9 cellular contexts compared by ENCODE assay signal in the genomic region with DNA sequence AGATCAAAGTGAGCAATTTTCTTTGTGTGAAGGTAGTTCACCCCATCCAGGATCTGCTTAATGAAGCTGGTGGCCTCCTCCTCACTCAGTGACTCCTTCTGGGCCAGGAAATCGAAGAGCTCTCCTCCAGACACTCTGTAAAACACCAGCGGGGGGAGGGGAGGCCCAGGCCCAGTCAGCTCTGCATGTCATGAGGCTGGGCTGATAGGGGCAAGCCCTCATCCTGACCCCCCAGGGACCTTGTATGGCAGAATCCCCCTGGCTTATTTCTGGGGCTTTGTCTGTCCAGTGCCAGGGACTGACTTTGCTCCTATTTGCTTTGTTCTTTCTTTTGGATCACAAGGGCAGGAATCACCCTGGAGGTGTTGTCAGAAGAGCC.
DNase-seq lines count a peak whose midpoint lies in the region; ATAC-seq, FAIRE-seq and TF ChIP-seq lines count a peak whose summit lies in the region.
"Had no signal": no experiment of that assay in that cellular context is flagged by ENCODE, and none has a peak within 500 bp of the region (broad histone marks: within the 10 kb centered on the region; RNA-seq: fewer than 3 reads in every experiment).

No MANE protein-coding gene starts in this region.

- H3K27me3 Mint-ChIP-seq in WTC11 (ENCODE audit: low read depth), result peaks cover 23% of the 10 kb centered on the region
- H3K27me3 Mint-ChIP-seq: IgD-negative memory B cell had no signal

- no peak for FAIRE-seq in GM12892 (lab: Jason Lieb, UNC)

- no peaks in the 10 kb centered on the region for H3K27me3 ChIP-seq in right cardiac atrium (ENCODE audit: control insufficient read depth, insufficient read depth)

- 0 out of 2 replicates have a peak, but pooled peaks cover 9% of the 10 kb centered on the region for H3K9me3 Mint-ChIP-seq in WTC11
- H3K9me3 Mint-ChIP-seq in stimulated activated effector memory CD8-positive, alpha-beta T cell treated with anti-CD3 and anti-CD28 coated beads, Interleukin-12 subunit alpha, Interleukin-12 subunit beta, amount 100 ng/mL, for 72 hours, result no peaks in the 10 kb centered on the region
- H3K9me3 Mint-ChIP-seq: IgD-negative memory B cell had no signal

- 63% methylated on average over 2 of the region's 2 CpGs for WGBS in right cardiac atrium

- no peak overlapping the region for H3K4me3 Mint-ChIP-seq in WTC11
- peak overlapping the region; percentile 61 for H3K4me3 Mint-ChIP-seq in stimulated activated effector memory CD8-positive, alpha-beta T cell treated with anti-CD3 and anti-CD28 coated beads, Interleukin-12 subunit alpha, Interleukin-12 subunit beta, amount 100 ng/mL, for 72 hours

- CTCF ChIA-PET in WTC11 (lab: Charles Lee), result interaction anchor here (0.9 to 4.7 kb wide), 3 partner anchors 11 to 362 kb away, joined by 4 to 52 read pairs (median 5); no protein-coding TSS in a partner anchor

- DNase-seq in WTC11 (ENCODE audit: low spot score) (peak; percentile 34), right cardiac atrium (peak in 1 of 3 donors; percentile 54), HuH-7.5 (ENCODE audit: low spot score) (no peak), D341Med (ENCODE audit: low spot score) (no peak), GM12892 (ENCODE audit: insufficient read length) (no peak), COR-L47 (lab: John Stamatoyannopoulos, UW) (no peak)
- peak; percentile 19 to 62 for DNase-seq in stimulated activated effector memory CD8-positive, alpha-beta T cell treated with anti-CD3 and anti-CD28 coated beads, Interleukin-12 subunit alpha, Interleukin-12 subunit beta, amount 100 ng/mL, for 72 hours (ENCODE audit: low spot score in 2 of 2)

- no peak overlapping the region for H3K4me3 ChIP-seq in right cardiac atrium (ENCODE audit: low read length)

- H3K27ac Mint-ChIP-seq in WTC11, result no peak overlapping the region
- peak overlapping the region; percentile 93 for H3K27ac Mint-ChIP-seq in stimulated activated effector memory CD8-positive, alpha-beta T cell treated with anti-CD3 and anti-CD28 coated beads, Interleukin-12 subunit alpha, Interleukin-12 subunit beta, amount 100 ng/mL, for 72 hours

- peaks cover 55% of the 10 kb centered on the region for H3K4me1 Mint-ChIP-seq in WTC11
- H3K4me1 Mint-ChIP-seq in stimulated activated effector memory CD8-positive, alpha-beta T cell treated with anti-CD3 and anti-CD28 coated beads, Interleukin-12 subunit alpha, Interleukin-12 subunit beta, amount 100 ng/mL, for 72 hours, result peaks cover 54% of the 10 kb centered on the region

- TF ChIP-seq POLR2A in GM12892 (IDR thresholded peaks at IDR 0.05; ENCODE audit: low read depth, low read length), result no peak; the same call in 1 of the 2 replicates

- no peaks in the 10 kb centered on the region for H3K9me3 ChIP-seq in right cardiac atrium (ENCODE audit: control insufficient read depth, low read length)

- no peaks in the 10 kb centered on the region for H3K36me3 Mint-ChIP-seq in WTC11
- no peaks in the 10 kb centered on the region for H3K36me3 Mint-ChIP-seq in stimulated activated effector memory CD8-positive, alpha-beta T cell treated with anti-CD3 and anti-CD28 coated beads, Interleukin-12 subunit alpha, Interleukin-12 subunit beta, amount 100 ng/mL, for 72 hours

- intact Hi-C loops in right cardiac atrium (cut with DNase I), result no loop called here

- peaks cover 22% of the 10 kb centered on the region for H3K4me1 ChIP-seq in right cardiac atrium (ENCODE audit: control insufficient read depth, insufficient read depth, low read length)

- peak overlapping the region; percentile 62 for H3K27ac ChIP-seq in right cardiac atrium (ENCODE audit: low read length)

- POLR2A ChIA-PET in WTC11 (lab: Charles Lee), result no interaction called here

- TF ChIP-seq CTCF in WTC11 (IDR thresholded peaks at IDR 0.05), result no peak

- ATAC-seq in GM21737 (IDR thresholded peaks at IDR 0.05; ENCODE audit: unreplicated experiment), result peak; percentile 27
- peak; percentile 50 for ATAC-seq in WTC11
- ATAC-seq in right cardiac atrium, result peak; percentile 10 to 24
- ATAC-seq in stimulated activated effector memory CD8-positive, alpha-beta T cell treated with anti-CD3 and anti-CD28 coated beads, Interleukin-12 subunit alpha, Interleukin-12 subunit beta, amount 100 ng/mL, for 72 hours, result peak; percentile 74

TF ChIP-seq in WTC11, 78 proteins besides CTCF, POLR2A, EP300 and RAD21:
- TF ChIP-seq, protein P1, sequence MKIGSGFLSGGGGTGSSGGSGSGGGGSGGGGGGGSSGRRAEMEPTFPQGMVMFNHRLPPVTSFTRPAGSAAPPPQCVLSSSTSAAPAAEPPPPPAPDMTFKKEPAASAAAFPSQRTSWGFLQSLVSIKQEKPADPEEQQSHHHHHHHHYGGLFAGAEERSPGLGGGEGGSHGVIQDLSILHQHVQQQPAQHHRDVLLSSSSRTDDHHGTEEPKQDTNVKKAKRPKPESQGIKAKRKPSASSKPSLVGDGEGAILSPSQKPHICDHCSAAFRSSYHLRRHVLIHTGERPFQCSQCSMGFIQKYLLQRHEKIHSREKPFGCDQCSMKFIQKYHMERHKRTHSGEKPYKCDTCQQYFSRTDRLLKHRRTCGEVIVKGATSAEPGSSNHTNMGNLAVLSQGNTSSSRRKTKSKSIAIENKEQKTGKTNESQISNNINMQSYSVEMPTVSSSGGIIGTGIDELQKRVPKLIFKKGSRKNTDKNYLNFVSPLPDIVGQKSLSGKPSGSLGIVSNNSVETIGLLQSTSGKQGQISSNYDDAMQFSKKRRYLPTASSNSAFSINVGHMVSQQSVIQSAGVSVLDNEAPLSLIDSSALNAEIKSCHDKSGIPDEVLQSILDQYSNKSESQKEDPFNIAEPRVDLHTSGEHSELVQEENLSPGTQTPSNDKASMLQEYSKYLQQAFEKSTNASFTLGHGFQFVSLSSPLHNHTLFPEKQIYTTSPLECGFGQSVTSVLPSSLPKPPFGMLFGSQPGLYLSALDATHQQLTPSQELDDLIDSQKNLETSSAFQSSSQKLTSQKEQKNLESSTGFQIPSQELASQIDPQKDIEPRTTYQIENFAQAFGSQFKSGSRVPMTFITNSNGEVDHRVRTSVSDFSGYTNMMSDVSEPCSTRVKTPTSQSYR (CRISPR knock-in tag; IDR thresholded peaks at IDR 0.05), result 0 out of 2 replicates have a peak, but pooled peaks have one; percentile 21
- TF ChIP-seq ZNF423 (CRISPR knock-in tag; IDR thresholded peaks at IDR 0.05), result no peak

Comparison
In these comparisons a context has a peak if more than half of its experiments do, and no peak if none do; other contexts are left out.
1. ATAC-seq: peak in every context shown above with its lines; median percentile 74 in stimulated activated effector memory CD8-positive, alpha-beta T cell treated with anti-CD3 and anti-CD28 coated beads, Interleukin-12 subunit alpha, Interleukin-12 subunit beta, amount 100 ng/mL, for 72 hours; 50 in WTC11; 27 in GM21737; 17 in right cardiac atrium.
2. DNase-seq: peak in WTC11 (single experiment) and stimulated activated effector memory CD8-positive, alpha-beta T cell treated with anti-CD3 and anti-CD28 coated beads, Interleukin-12 subunit alpha, Interleukin-12 subunit beta, amount 100 ng/mL, for 72 hours (2 of 2); none in HuH-7.5 (single experiment), D341Med (single experiment), GM12892 (single experiment) and COR-L47 (single experiment).